ENCODE assay signal across 2 cellular contexts in the genomic region with DNA sequence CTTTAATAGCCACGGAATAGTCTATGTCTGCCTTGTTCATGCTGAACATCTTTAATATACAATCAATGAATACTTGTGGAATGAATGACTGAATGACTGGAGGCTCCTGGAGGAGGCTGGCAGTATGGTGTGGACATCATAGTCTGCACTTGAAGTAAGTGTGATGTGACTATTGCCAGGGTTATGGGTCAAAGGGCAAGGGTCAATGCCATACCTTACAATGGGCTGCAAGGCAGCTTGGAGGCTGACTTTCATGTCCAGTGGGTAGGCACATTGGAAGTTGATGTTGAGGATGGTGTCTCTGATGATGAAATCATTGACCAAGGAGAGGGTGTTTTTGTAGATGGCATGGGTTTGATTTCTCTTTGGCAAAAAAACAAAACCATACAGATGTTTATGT.
A peak's percentile ranks its signal among the peaks of the same experiment; 100 is the strongest.
TF ChIP-seq lines count a peak whose summit lies in the region.

No MANE protein-coding gene starts in this region.

TF ChIP-seq in HepG2, 621 proteins besides CTCF, POLR2A, EP300 and RAD21:
- TF ChIP-seq, protein P1, sequence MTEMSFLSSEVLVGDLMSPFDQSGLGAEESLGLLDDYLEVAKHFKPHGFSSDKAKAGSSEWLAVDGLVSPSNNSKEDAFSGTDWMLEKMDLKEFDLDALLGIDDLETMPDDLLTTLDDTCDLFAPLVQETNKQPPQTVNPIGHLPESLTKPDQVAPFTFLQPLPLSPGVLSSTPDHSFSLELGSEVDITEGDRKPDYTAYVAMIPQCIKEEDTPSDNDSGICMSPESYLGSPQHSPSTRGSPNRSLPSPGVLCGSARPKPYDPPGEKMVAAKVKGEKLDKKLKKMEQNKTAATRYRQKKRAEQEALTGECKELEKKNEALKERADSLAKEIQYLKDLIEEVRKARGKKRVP (CRISPR knock-in tag; IDR thresholded peaks at IDR 0.05), result 0 out of 4 replicates have a peak, but pooled peaks of 1 of the 2 experiments have one; percentile 11
- TF ChIP-seq ZNF883 (CRISPR knock-in tag; IDR thresholded peaks at IDR 0.05; ENCODE audit: not compliant biosample characterization), result no peak
- TF ChIP-seq CEBPB (IDR thresholded peaks at IDR 0.05; ENCODE audit: borderline replicate concordance, low read depth, low read length), result peak; percentile 50; the same call in 1 of the 2 replicates

TF ChIP-seq in K562, 482 proteins besides CTCF, POLR2A, EP300 and RAD21:
- TF ChIP-seq NR2C1 (IDR thresholded peaks at IDR 0.05) (peak; percentile 81), NR2C1 (tag; IDR thresholded peaks at IDR 0.05) (peak; percentile 73), LCOR (CRISPR knock-in tag; IDR thresholded peaks at IDR 0.05) (no peak), NR2C2 (CRISPR knock-in tag; IDR thresholded peaks at IDR 0.05) (no peak), NR2C2 (tag; IDR thresholded peaks at IDR 0.05) (peak; percentile 43; the same call in 1 of the 2 replicates)
TF ChIP-seq in K562: peak in this region for 2.
